1 cellular context compared by ENCODE assay signal in the genomic region with DNA sequence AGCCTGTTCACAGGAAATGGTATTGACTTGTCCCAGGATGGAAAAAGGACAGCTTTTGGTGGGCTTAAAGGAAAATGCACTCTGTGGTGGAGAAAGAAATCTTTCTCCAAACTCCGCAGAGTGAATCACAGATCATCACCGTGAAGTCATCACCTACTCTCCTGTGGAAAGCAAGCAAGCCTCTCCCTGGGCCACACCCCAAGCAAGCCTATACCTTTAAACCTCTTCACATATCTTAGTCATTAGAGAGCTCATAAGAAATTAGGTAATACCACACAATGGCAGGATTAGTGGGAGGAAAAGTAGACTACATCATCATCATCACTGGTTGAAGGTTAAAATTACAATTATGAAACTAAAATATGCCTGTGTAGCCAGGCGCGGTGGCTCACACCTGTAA.
TF ChIP-seq lines count a peak whose summit lies in the region.

No MANE protein-coding gene starts in this region.

TF ChIP-seq in HEK293, 187 proteins besides CTCF, POLR2A, EP300 and RAD21 (continued from another document):
- TF ChIP-seq, protein P1, sequence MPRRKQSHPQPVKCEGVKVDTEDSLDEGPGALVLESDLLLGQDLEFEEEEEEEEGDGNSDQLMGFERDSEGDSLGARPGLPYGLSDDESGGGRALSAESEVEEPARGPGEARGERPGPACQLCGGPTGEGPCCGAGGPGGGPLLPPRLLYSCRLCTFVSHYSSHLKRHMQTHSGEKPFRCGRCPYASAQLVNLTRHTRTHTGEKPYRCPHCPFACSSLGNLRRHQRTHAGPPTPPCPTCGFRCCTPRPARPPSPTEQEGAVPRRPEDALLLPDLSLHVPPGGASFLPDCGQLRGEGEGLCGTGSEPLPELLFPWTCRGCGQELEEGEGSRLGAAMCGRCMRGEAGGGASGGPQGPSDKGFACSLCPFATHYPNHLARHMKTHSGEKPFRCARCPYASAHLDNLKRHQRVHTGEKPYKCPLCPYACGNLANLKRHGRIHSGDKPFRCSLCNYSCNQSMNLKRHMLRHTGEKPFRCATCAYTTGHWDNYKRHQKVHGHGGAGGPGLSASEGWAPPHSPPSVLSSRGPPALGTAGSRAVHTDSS (tag by site-specific recombination; IDR thresholded peaks at IDR 0.05) = 0 out of 2 replicates have a peak, but pooled peaks have one; percentile 32
